In genomic region chr20:42485566-42485965, GRCh38 we compare ENCODE assay signal across 27 cellular contexts.
"Had no signal": no experiment of that assay in that cellular context is flagged by ENCODE, and none has a peak within 500 bp of the region (broad histone marks: within the 10 kb centered on the region; RNA-seq: fewer than 3 reads in every experiment).

No MANE protein-coding gene starts in this region.

- H3K27ac ChIP-seq: SJCRH30 had no signal

- H3K27me3 Mint-ChIP-seq: activated naive CD8-positive, alpha-beta T cell treated with anti-CD3 and anti-CD28 coated beads, Interleukin-2, amount 10 ng/mL, durations not matched to agents 7 days and 5 days had no signal

- H3K9me3 Mint-ChIP-seq: T-helper 2 cell treated with Interferon-gamma antibody and Interleukin-4, amounts not matched to agents 5 μg/mL and 100 μg/mL, for 36 hours had no signal

- H3K27ac Mint-ChIP-seq: activated CD8-positive, alpha-beta T cell treated with anti-CD3 and anti-CD28 coated beads, Interleukin-2, amount 10 ng/mL, durations not matched to agents 7 days and 5 days; activated naive CD8-positive, alpha-beta T cell treated with anti-CD3 and anti-CD28 coated beads, Interleukin-2, amount 10 ng/mL, durations not matched to agents 7 days and 5 days; T-helper 2 cell treated with Interferon-gamma antibody and Interleukin-4, amounts not matched to agents 5 μg/mL and 100 μg/mL, for 36 hours had no signal

- H3K9me3 ChIP-seq: adrenal gland, MG63, SJCRH30 had no signal

- DNase-seq: activated CD4-positive, alpha-beta T cell treated with anti-CD3 and anti-CD28 coated beads for 48 hours; activated CD4-positive, alpha-beta T cell treated with anti-CD3 and anti-CD28 coated beads, Interleukin-2, amount 50 U/mL, for 4 hours; activated CD8-positive, alpha-beta memory T cell treated with anti-CD3 and anti-CD28 coated beads, Interleukin-2, amount 50 U/mL, for 48 hours; activated CD8-positive, alpha-beta T cell treated with anti-CD3 and anti-CD28 coated beads, Interleukin-2, amount 10 ng/mL, durations not matched to agents 7 days and 5 days; activated naive CD4-positive, alpha-beta T cell treated with anti-CD3 and anti-CD28 coated beads, Interleukin-2, amount 50 U/mL, for 16 hours; activated naive CD8-positive, alpha-beta T cell treated with anti-CD3 and anti-CD28 coated beads, Interleukin-2, amount 10 ng/mL, durations not matched to agents 7 days and 5 days; activated T-cell treated with anti-CD3 and anti-CD28 coated beads, Interleukin-2, amount 50 U/mL, for 1 hour; adrenal gland; MG63; NCI-H1092 treated with DMSO at 0.1 percent for 48 hours; NCI-H1417 treated with DMSO at 0.1 percent for 48 hours; NCI-H1694; NCI-H2029; NCI-H2107; NCI-H2171 treated with DMSO at 0.1 percent for 48 hours; NCI-H226; NCI-H510A; NCI-H526 treated with DMSO at 0.1 percent for 48 hours; NK-92 treated with Interleukin-12 subunit alpha and Interleukin-12 subunit beta, amount 100 ng/mL, for 24 hours; OCI-M1; RPMI8226; SJCRH30; SW 1271 had no signal

- H3K36me3 ChIP-seq: adrenal gland, MG63, SJCRH30 had no signal

- H3K4me1 Mint-ChIP-seq: activated naive CD8-positive, alpha-beta T cell treated with anti-CD3 and anti-CD28 coated beads, Interleukin-2, amount 10 ng/mL, durations not matched to agents 7 days and 5 days had no signal

- H3K4me3 ChIP-seq: adrenal gland, MG63, SJCRH30 had no signal

- H3K4me3 Mint-ChIP-seq: activated CD8-positive, alpha-beta T cell treated with anti-CD3 and anti-CD28 coated beads, Interleukin-2, amount 10 ng/mL, durations not matched to agents 7 days and 5 days; activated naive CD8-positive, alpha-beta T cell treated with anti-CD3 and anti-CD28 coated beads, Interleukin-2, amount 10 ng/mL, durations not matched to agents 7 days and 5 days; T-helper 2 cell treated with Interferon-gamma antibody and Interleukin-4, amounts not matched to agents 5 μg/mL and 100 μg/mL, for 36 hours had no signal

- H3K36me3 Mint-ChIP-seq: activated naive CD8-positive, alpha-beta T cell treated with anti-CD3 and anti-CD28 coated beads, Interleukin-2, amount 10 ng/mL, durations not matched to agents 7 days and 5 days had no signal

- H3K27me3 ChIP-seq: adrenal gland, MG63, SJCRH30 had no signal

- H3K4me1 ChIP-seq: adrenal gland, SJCRH30 had no signal

- ATAC-seq: activated CD4-positive, CD25-positive, alpha-beta regulatory T cell treated with anti-CD3 and anti-CD28 coated beads, Interleukin-2, amount 50 U/mL, for 24 hours; activated CD8-positive, alpha-beta T cell treated with anti-CD3 and anti-CD28 coated beads, Interleukin-2, amount 10 ng/mL, durations not matched to agents 7 days and 5 days; Panc1; SK-N-SH treated with all-trans-retinoic acid at 6 μM for 48 hours had no signal
